ENCODE assay signal across 8 cellular contexts in the genomic region with DNA sequence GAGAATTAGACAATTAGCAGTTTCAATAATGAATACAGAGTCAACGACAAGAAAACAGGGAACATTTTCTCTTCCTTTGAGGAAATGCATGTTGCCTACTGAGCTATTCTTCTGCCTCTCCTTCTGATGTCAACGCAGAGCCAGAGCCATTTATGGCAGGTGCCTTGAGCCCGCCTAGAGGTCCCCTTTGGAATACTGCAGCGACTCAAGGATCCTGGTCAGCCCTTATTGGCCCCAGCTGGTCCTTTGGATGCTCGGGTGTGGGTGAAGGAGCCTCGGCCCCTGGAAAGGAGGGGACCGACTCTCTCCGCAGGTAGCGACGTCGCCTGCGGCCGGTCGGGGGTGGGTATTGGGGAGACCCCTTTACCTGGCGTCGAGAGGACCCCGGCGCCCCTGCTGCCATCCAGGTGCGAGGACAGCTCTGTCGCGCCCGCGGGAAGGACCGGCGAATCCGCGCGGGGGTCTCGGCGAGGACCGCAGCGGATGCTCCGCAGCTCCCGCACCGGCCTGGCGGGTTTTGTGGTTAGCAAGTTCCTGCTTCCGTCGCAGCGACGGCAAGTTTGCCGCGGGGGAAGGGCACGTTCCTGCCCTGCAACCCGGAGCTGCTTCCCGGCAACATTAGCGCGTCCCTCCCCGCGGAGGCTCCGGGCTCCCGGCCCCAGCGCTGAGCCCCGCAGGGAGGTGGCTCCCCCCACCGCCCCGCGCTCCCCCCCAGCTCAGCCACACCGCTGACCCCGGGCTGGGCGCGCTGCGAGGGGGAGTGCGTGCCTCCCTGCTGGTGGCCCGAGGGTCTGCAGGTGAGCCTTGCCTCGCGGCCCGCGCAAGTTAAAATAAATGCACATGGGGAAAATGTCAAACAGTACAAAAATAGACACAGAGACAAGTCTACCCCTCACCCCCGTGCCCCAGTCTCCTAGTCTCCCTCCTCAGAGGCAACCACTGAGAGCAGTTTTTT. TPM values are rescaled to one million over a fixed set of nuclear protein-coding genes. Genes with fewer than 3 reads are reported as not detected.
A peak's percentile ranks its signal among the peaks of the same experiment; 100 is the strongest.
DNase-seq lines count a peak whose midpoint lies in the region; ATAC-seq lines count a peak whose summit lies in the region.

A gene (minus strand): TSS at position 532 of the 955 bp plus-strand sequence. CDS start 6,928 bp downstream, outside the sequence.

- H3K27ac Mint-ChIP-seq in activated CD4-positive, alpha-beta T cell treated with anti-CD3 and anti-CD28 coated beads, Interleukin-2, amount 10 ng/mL, durations not matched to agents 24 days and 14 days = peak within 1 kb of the TSS; percentile 47

- intact Hi-C loops in activated CD4-positive, alpha-beta T cell treated with anti-CD3 and anti-CD28 coated beads, Interleukin-2, amount 10 ng/mL, durations not matched to agents 24 days and 14 days (cut with micrococcal nuclease) = no loop called here

- DNase-seq in NCI-H2081 (lab: John Stamatoyannopoulos, UW) (peak; percentile 79 to 81), NCI-H2081 treated with DMSO at 0.1 percent for 48 hours (lab: John Stamatoyannopoulos, UW) (no peak), NCI-H2029 (lab: John Stamatoyannopoulos, UW) (peak; percentile 50), dermis blood vessel endothelial cell (peak; percentile 67), left lobe of liver (ENCODE audit: low spot score) (peak; percentile 81), AML-193 (lab: John Stamatoyannopoulos, UW) (no peak)
- DNase-seq in activated CD4-positive, alpha-beta T cell treated with anti-CD3 and anti-CD28 coated beads, Interleukin-2, amount 10 ng/mL, durations not matched to agents 24 days and 14 days = peak; percentile 85
- DNase-seq in stimulated activated CD4-positive, alpha-beta T cell treated with anti-CD3 and anti-CD28 coated beads, Interleukin-2, amount 100 ng/mL, for 4 hours (ENCODE audit: low read depth) = peak; percentile 16

- peak within 1 kb of the TSS; percentile 62 for H3K4me3 Mint-ChIP-seq in activated CD4-positive, alpha-beta T cell treated with anti-CD3 and anti-CD28 coated beads, Interleukin-2, amount 10 ng/mL, durations not matched to agents 24 days and 14 days

- peaks cover 24% of the 10 kb centered on the region for H3K4me1 Mint-ChIP-seq in activated CD4-positive, alpha-beta T cell treated with anti-CD3 and anti-CD28 coated beads, Interleukin-2, amount 10 ng/mL, durations not matched to agents 24 days and 14 days

- H3K36me3 Mint-ChIP-seq in activated CD4-positive, alpha-beta T cell treated with anti-CD3 and anti-CD28 coated beads, Interleukin-2, amount 10 ng/mL, durations not matched to agents 24 days and 14 days (ENCODE audit: low read depth) = no peaks in the 10 kb centered on the region

- peaks cover 1% of the 10 kb centered on the region for H3K27me3 Mint-ChIP-seq in activated CD4-positive, alpha-beta T cell treated with anti-CD3 and anti-CD28 coated beads, Interleukin-2, amount 10 ng/mL, durations not matched to agents 24 days and 14 days

- ATAC-seq in left lobe of liver = peak; percentile 89

- no peaks in the 10 kb centered on the region for H3K9me3 Mint-ChIP-seq in activated CD4-positive, alpha-beta T cell treated with anti-CD3 and anti-CD28 coated beads, Interleukin-2, amount 10 ng/mL, durations not matched to agents 24 days and 14 days

RNA-seq across cellular contexts. Expression of the gene that starts here (rescaled TPM):
- total RNA-seq in activated CD4-positive, alpha-beta T cell treated with anti-CD3 and anti-CD28 coated beads, Interleukin-2, amount 10 ng/mL, durations not matched to agents 24 days and 14 days = 0.88 and 1.1 TPM in 2 replicates
- 6.8 and 14.8 TPM in 2 replicates for total RNA-seq in dermis blood vessel endothelial cell
- total RNA-seq in left lobe of liver = 6.6 TPM

Comparison
In these comparisons a context has a peak if more than half of its experiments do, and no peak if none do; other contexts are left out.
1. DNase-seq: peak in NCI-H2081 (2 of 2), NCI-H2029 (single experiment), activated CD4-positive, alpha-beta T cell treated with anti-CD3 and anti-CD28 coated beads, Interleukin-2, amount 10 ng/mL, durations not matched to agents 24 days and 14 days (single experiment), dermis blood vessel endothelial cell (single experiment), left lobe of liver (single experiment) and stimulated activated CD4-positive, alpha-beta T cell treated with anti-CD3 and anti-CD28 coated beads, Interleukin-2, amount 100 ng/mL, for 4 hours (single experiment); none in NCI-H2081 treated with DMSO at 0.1 percent for 48 hours (single experiment) and AML-193 (0 of 2).